12 cellular contexts compared by ENCODE assay signal in the genomic region with DNA sequence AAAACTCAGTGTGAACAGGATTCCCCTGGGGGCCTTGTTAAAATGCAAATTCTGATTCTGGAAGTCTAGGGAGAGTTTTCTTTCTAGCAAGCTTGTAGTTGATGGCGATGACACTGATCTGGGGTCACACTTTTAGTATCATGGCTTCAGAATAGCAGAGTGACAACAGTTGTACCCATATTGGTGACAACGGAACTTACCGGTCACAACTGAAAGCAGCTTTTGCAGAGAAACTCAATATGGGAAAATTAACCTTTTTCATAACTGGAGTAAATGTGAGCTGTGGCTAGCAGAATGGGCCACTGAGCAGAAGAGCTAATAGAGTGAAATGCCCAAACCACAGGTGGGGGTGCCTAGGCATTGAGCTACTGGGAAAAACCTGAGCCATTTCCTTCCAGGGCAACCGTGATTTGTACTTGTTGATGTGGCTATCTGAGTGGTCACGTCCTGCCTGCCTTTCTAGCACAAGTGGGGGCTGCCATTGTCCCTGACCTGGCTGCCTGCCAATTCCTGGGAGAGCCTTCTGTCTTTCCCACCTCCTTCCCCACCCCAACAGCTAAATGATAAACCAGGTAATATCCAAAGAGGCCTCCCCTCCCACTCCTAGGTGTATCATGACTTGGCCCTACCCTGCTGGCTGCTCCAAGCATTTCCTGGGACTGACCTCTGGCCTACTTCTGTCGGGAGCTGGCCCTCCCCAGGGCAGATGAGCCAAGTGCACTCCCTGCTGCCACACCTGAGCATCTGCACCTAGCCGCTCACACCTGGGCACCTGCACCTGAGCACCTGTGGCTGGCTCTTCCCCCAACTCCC. TPM values are rescaled to one million over a fixed set of nuclear protein-coding genes. Genes with fewer than 3 reads are reported as not detected.
DNase-seq lines count a peak whose midpoint lies in the region; ATAC-seq and TF ChIP-seq lines count a peak whose summit lies in the region.
"Had no signal": no experiment of that assay in that cellular context is flagged by ENCODE, and none has a peak within 500 bp of the region (broad histone marks: within the 10 kb centered on the region; RNA-seq: fewer than 3 reads in every experiment).

No MANE protein-coding gene starts in this region.

- no peak overlapping the region for H3K27ac Mint-ChIP-seq in immature natural killer cell

- DNase-seq in NCI-H1048 (lab: John Stamatoyannopoulos, UW): peak; percentile 31
- peak; percentile 66 for DNase-seq in islet precursor cell
- DNase-seq in Right ventricle myocardium superior: no peak
- DNase-seq in foreskin melanocyte: no peak
- no peak for DNase-seq in immature natural killer cell
- no peak for DNase-seq in foreskin fibroblast
- DNase-seq: activated CD4-positive, alpha-beta T cell treated with anti-CD3 and anti-CD28 coated beads, Interleukin-2, amount 50 U/mL, for 1 hour; stimulated activated naive CD4-positive, alpha-beta T cell treated with Interleukin-2 at 50 U/mL for 16 hours had no signal

- H3K9me3 Mint-ChIP-seq in immature natural killer cell: peaks cover 0 to 12% (median 3%) of the 10 kb centered on the region in 6 donors

- H3K4me1 Mint-ChIP-seq in immature natural killer cell: no peaks in the 10 kb centered on the region

- intact Hi-C loops in Right ventricle myocardium superior (cut with DNase I): no loop called here

- no peak overlapping the region for H3K4me3 ChIP-seq in foreskin fibroblast (ENCODE audit: low read depth in 1 of 2, low read length in 2 of 2)

- no peak for TF ChIP-seq CTCF in foreskin fibroblast (IDR thresholded peaks at IDR 0.05; ENCODE audit: low read depth, low read length)

- H3K4me3 Mint-ChIP-seq in immature natural killer cell: no peak overlapping the region

- H3K36me3 Mint-ChIP-seq in immature natural killer cell: peaks cover 0 to 2% (median 0%) of the 10 kb centered on the region in 3 donors
- H3K36me3 Mint-ChIP-seq: brain had no signal

- ATAC-seq in GM18508 (IDR thresholded peaks at IDR 0.05; ENCODE audit: insufficient read depth, unreplicated experiment) (peak; percentile 65), GM21576 (IDR thresholded peaks at IDR 0.05; ENCODE audit: unreplicated experiment) (peak; percentile 63), Right ventricle myocardium superior (ENCODE audit: poor library complexity) (no peak)

- H3K27me3 Mint-ChIP-seq in immature natural killer cell (ENCODE audit: low read depth in 3 of 3): no peaks in the 10 kb centered on the region
- H3K27me3 Mint-ChIP-seq: brain had no signal

RNA-seq across cellular contexts. Expression of a gene that starts 1.7 kb away (rescaled TPM):
- total RNA-seq in Right ventricle myocardium superior: not detected
- not detected for polyA plus RNA-seq in immature natural killer cell
- total RNA-seq: right cardiac atrium had no signal
- polyA plus RNA-seq: right cardiac atrium had no signal

Comparison
In these comparisons a context has a peak if more than half of its experiments do, and no peak if none do; other contexts are left out.
1. DNase-seq: peak in NCI-H1048 (single experiment) and islet precursor cell (single experiment); none in Right ventricle myocardium superior (single experiment), foreskin melanocyte (single experiment), immature natural killer cell (0 of 3) and foreskin fibroblast (0 of 2).